Comparison of ENCODE assay signal across 13 cellular contexts in genomic region chr3:63625161-63625560, GRCh38. TPM values are rescaled to one million over a fixed set of nuclear protein-coding genes. Genes with fewer than 3 reads are reported as not detected.
DNase-seq lines count a peak whose midpoint lies in the region; ATAC-seq and TF ChIP-seq lines count a peak whose summit lies in the region.
"Had no signal": no experiment of that assay in that cellular context is flagged by ENCODE, and none has a peak within 500 bp of the region (broad histone marks: within the 10 kb centered on the region; RNA-seq: fewer than 3 reads in every experiment).

No MANE protein-coding gene starts in this region.

- POLR2A ChIA-PET in A673 (lab: Charles Lee; ENCODE audit: low non-redundant PET), result no interaction called here

- ATAC-seq in GM19023 (IDR thresholded peaks at IDR 0.05; ENCODE audit: unreplicated experiment) (no peak), HG03039 (IDR thresholded peaks at IDR 0.05; ENCODE audit: unreplicated experiment) (no peak), HG03025 (IDR thresholded peaks at IDR 0.05; ENCODE audit: low FRiP score, unreplicated experiment) (no peak)

- intact Hi-C loops in A673 (cut with micrococcal nuclease; ENCODE audit: unreplicated experiment), result no loop called here

- H3K36me3 ChIP-seq in A673 (ENCODE audit: insufficient read depth, low read length, poor library complexity, severe bottlenecking) (no peaks in the 10 kb centered on the region), SJSA1 (no peaks in the 10 kb centered on the region)
- H3K36me3 ChIP-seq: upper lobe of left lung had no signal

- TF ChIP-seq CTCF in A673 (conservative IDR thresholded peaks at IDR 0.05; ENCODE audit: low read depth, low read length) (no peak), fibroblast of villous mesenchyme (IDR thresholded peaks at IDR 0.05; ENCODE audit: insufficient read depth, low read depth, low read length) (no peak)

- H3K4me1 ChIP-seq in A673 (ENCODE audit: insufficient read depth, low read length, poor library complexity, severe bottlenecking), result peaks cover 6% of the 10 kb centered on the region
- peaks cover 21% of the 10 kb centered on the region for H3K4me1 ChIP-seq in SJSA1 (replicated peaks)

- H3K27me3 ChIP-seq in A673 (replicated peaks; ENCODE audit: insufficient read depth, low read depth, low read length, poor library complexity) (no peaks in the 10 kb centered on the region), SJSA1 (replicated peaks) (no peaks in the 10 kb centered on the region)
- H3K27me3 ChIP-seq: upper lobe of left lung had no signal

- peak; percentile 42 for DNase-seq in A673 (ENCODE audit: low spot score)
- peak; percentile 4 for DNase-seq in H4 (ENCODE audit: low spot score)
- peak; percentile 59 to 77 for DNase-seq in SJSA1 (ENCODE audit: low read depth in 1 of 2, low spot score in 2 of 2)
- DNase-seq in fibroblast of villous mesenchyme (ENCODE audit: low read depth), result peak; percentile 47
- DNase-seq in AML-193 (lab: John Stamatoyannopoulos, UW), result no peak
- DNase-seq: activated CD8-positive, alpha-beta memory T cell treated with anti-CD3 and anti-CD28 coated beads for 24 hours; stimulated activated CD4-positive, alpha-beta T cell treated with anti-CD3 and anti-CD28 coated beads, Interleukin-2, amount 100 ng/mL, for 48 hours; upper lobe of left lung had no signal

- H3K27ac ChIP-seq in A673 (ENCODE audit: low read depth, low read length, poor library complexity, severe bottlenecking), result no peak overlapping the region
- H3K27ac ChIP-seq in SJSA1, result peak overlapping the region; percentile 32
- H3K27ac ChIP-seq: KMS-11, upper lobe of left lung had no signal

- H3K4me3 ChIP-seq in A673 (ENCODE audit: low read depth, low read length, poor library complexity, severe bottlenecking), result no peak overlapping the region
- H3K4me3 ChIP-seq in SJSA1, result no peak overlapping the region
- H3K4me3 ChIP-seq in fibroblast of villous mesenchyme (ENCODE audit: low read depth, low read length), result no peak overlapping the region
- H3K4me3 ChIP-seq: upper lobe of left lung had no signal

- H3K9me3 ChIP-seq in A673 (ENCODE audit: low read depth, low read length, poor library complexity, severe bottlenecking) (no peaks in the 10 kb centered on the region), SJSA1 (replicated peaks) (no peaks in the 10 kb centered on the region)
- H3K9me3 ChIP-seq: upper lobe of left lung had no signal

- BruUV-seq in A673 (replicated peaks; lab: Mats Ljungman, UMichigan), result no TSS peak

- CTCF ChIA-PET in A673 (lab: Charles Lee), result no interaction called here

RNA-seq across cellular contexts. Expression of gene SNTN, which starts 27.3 kb away (rescaled TPM):
- total RNA-seq in A673 (2021), result not detected in 2 replicates
- not detected in 2 replicates for total RNA-seq in H4 (2014; rRNA removed; shearing (Covaris generic))
- total RNA-seq in SJSA1 (2014; rRNA removed; shearing (Covaris generic)), result not detected in 2 replicates
- not detected in 2 replicates for total RNA-seq in fibroblast of villous mesenchyme
- total RNA-seq: lower leg skin had no signal

Comparison
In these comparisons a context has a peak if more than half of its experiments do, and no peak if none do; other contexts are left out.
1. DNase-seq: peak in A673 (single experiment), H4 (single experiment), SJSA1 (2 of 2) and fibroblast of villous mesenchyme (single experiment); none in AML-193 (0 of 2).